Comparison of ENCODE assay signal across 19 cellular contexts in genomic region chr2:234272069-234272850, GRCh38.
DNase-seq lines count a peak whose midpoint lies in the region; ATAC-seq and TF ChIP-seq lines count a peak whose summit lies in the region.
"Had no signal": no experiment of that assay in that cellular context is flagged by ENCODE, and none has a peak within 500 bp of the region (broad histone marks: within the 10 kb centered on the region; RNA-seq: fewer than 3 reads in every experiment).

No MANE protein-coding gene starts in this region.

- CTCF ChIA-PET in CD4-positive, alpha-beta memory T cell (lab: Charles Lee; ENCODE audit: partially characterized antibody), result interaction anchor here (0.8 to 1.3 kb wide), 4 partner anchors 16 to 150 kb away, joined by 3 to 5 read pairs (median 4); no protein-coding TSS in a partner anchor
- CTCF ChIA-PET in activated CD8-positive, alpha-beta T cell treated with anti-CD3 and anti-CD28 coated beads for 36 hours (lab: Charles Lee), result interaction anchor here (0.9 to 2.0 kb wide), 4 partner anchors 9 to 136 kb away, joined by 3 to 7 read pairs (median 4); no protein-coding TSS in a partner anchor

- peaks cover 38 to 68% (median 45%) of the 10 kb centered on the region in 4 donors for H3K4me1 Mint-ChIP-seq in CD4-positive, alpha-beta memory T cell
- peaks cover 54% of the 10 kb centered on the region for H3K4me1 Mint-ChIP-seq in activated CD8-positive, alpha-beta T cell treated with anti-CD3 and anti-CD28 coated beads for 36 hours (ENCODE audit: low read depth)
- peaks cover 58% of the 10 kb centered on the region for H3K4me1 Mint-ChIP-seq in central memory CD8-positive, alpha-beta T cell
- H3K4me1 Mint-ChIP-seq: activated B cell treated with CpG ODN at 0.5 μM for 24 hours, CD14-positive monocyte, neural crest cell had no signal

- DNase-seq in CD4-positive, alpha-beta memory T cell, result no peak
- no peak for DNase-seq in activated CD8-positive, alpha-beta T cell treated with anti-CD3 and anti-CD28 coated beads for 36 hours
- no peak for DNase-seq in central memory CD8-positive, alpha-beta T cell (ENCODE audit: low spot score in 2 of 2)
- no peak for DNase-seq in SJCRH30
- no peak for DNase-seq in activated gamma-delta T cell (lab: John Stamatoyannopoulos, UW)
- DNase-seq: activated B cell treated with CpG ODN at 0.5 μM for 24 hours; DMS 273 treated with DMSO at 0.1 percent for 48 hours; IMR-90; NCI-H2081; NCI-H345; NCI-H774; stimulated activated CD4-positive, alpha-beta T cell treated with anti-CD3 and anti-CD28 coated beads, Interleukin-15, amount 100 ng/mL, for 24 hours; transverse colon had no signal

- H3K36me3 ChIP-seq in BLaER1 (no peaks in the 10 kb centered on the region), SJCRH30 (no peaks in the 10 kb centered on the region)
- no peaks in the 10 kb centered on the region for H3K36me3 ChIP-seq in CD4-positive, alpha-beta memory T cell (ENCODE audit: insufficient read depth, low read length)
- H3K36me3 ChIP-seq: transverse colon had no signal

- H3K4me3 ChIP-seq in BLaER1 (no peak overlapping the region), SJCRH30 (no peak overlapping the region)
- no peak overlapping the region for H3K4me3 ChIP-seq in CD4-positive, alpha-beta memory T cell (ENCODE audit: low read length in 2 of 2)
- H3K4me3 ChIP-seq: transverse colon had no signal

- no peak overlapping the region for H3K9ac ChIP-seq in BLaER1

- peak overlapping the region in 2 of 8 donors; percentile 3 to 9 for H3K4me3 Mint-ChIP-seq in CD4-positive, alpha-beta memory T cell
- no peak overlapping the region for H3K4me3 Mint-ChIP-seq in activated CD8-positive, alpha-beta T cell treated with anti-CD3 and anti-CD28 coated beads for 36 hours
- H3K4me3 Mint-ChIP-seq in central memory CD8-positive, alpha-beta T cell, result peak overlapping the region; percentile 31
- H3K4me3 Mint-ChIP-seq: activated B cell treated with CpG ODN at 0.5 μM for 24 hours, CD14-positive monocyte, neural crest cell had no signal

- intact Hi-C loops in CD4-positive, alpha-beta memory T cell (cut with micrococcal nuclease), result loop anchor here (10.0 kb wide), 1 partner anchor 57 kb away; no protein-coding TSS in a partner anchor
- intact Hi-C loops in activated CD8-positive, alpha-beta T cell treated with anti-CD3 and anti-CD28 coated beads for 36 hours (cut with micrococcal nuclease), result loop anchor here (10.0 kb wide), 1 partner anchor 297 kb away; no protein-coding TSS in a partner anchor

- no peak for TF ChIP-seq CTCF in activated CD8-positive, alpha-beta T cell treated with anti-CD3 and anti-CD28 coated beads for 36 hours (IDR thresholded peaks at IDR 0.05)

- no peaks in the 10 kb centered on the region for H3K36me3 Mint-ChIP-seq in CD4-positive, alpha-beta memory T cell
- H3K36me3 Mint-ChIP-seq in activated CD8-positive, alpha-beta T cell treated with anti-CD3 and anti-CD28 coated beads for 36 hours (ENCODE audit: low read depth), result peaks cover 6% of the 10 kb centered on the region
- H3K36me3 Mint-ChIP-seq in central memory CD8-positive, alpha-beta T cell (ENCODE audit: insufficient read depth), result peaks cover 2% of the 10 kb centered on the region
- H3K36me3 Mint-ChIP-seq: CD14-positive monocyte had no signal

- H3K27me3 Mint-ChIP-seq in CD4-positive, alpha-beta memory T cell, result no peaks in the 10 kb centered on the region
- no peaks in the 10 kb centered on the region for H3K27me3 Mint-ChIP-seq in activated CD8-positive, alpha-beta T cell treated with anti-CD3 and anti-CD28 coated beads for 36 hours
- H3K27me3 Mint-ChIP-seq in central memory CD8-positive, alpha-beta T cell, result no peaks in the 10 kb centered on the region

- H3K27ac ChIP-seq in BLaER1, result no peak overlapping the region
- H3K27ac ChIP-seq in CD4-positive, alpha-beta memory T cell (ENCODE audit: low read depth, low read length), result no peak overlapping the region
- no peak overlapping the region for H3K27ac ChIP-seq in SJCRH30
- H3K27ac ChIP-seq: transverse colon had no signal

- H3K9me3 ChIP-seq in BLaER1, result no peaks in the 10 kb centered on the region
- H3K9me3 ChIP-seq in CD4-positive, alpha-beta memory T cell (ENCODE audit: control insufficient read depth in 1 of 2, low read length in 2 of 2), result no peaks in the 10 kb centered on the region
- H3K9me3 ChIP-seq in SJCRH30 (replicated peaks), result 0 out of 2 replicates have a peak, but pooled peaks cover 2% of the 10 kb centered on the region
- H3K9me3 ChIP-seq: transverse colon had no signal

- peak; percentile 45 for ATAC-seq in activated CD8-positive, alpha-beta T cell treated with anti-CD3 and anti-CD28 coated beads for 36 hours
- ATAC-seq in central memory CD8-positive, alpha-beta T cell (replicated peaks; ENCODE audit: extremely low read depth, poor library complexity, severe bottlenecking), result peak; percentile 55
- ATAC-seq in HG02571 (IDR thresholded peaks at IDR 0.05; ENCODE audit: unreplicated experiment) (no peak), HG03571 (IDR thresholded peaks at IDR 0.05; ENCODE audit: unreplicated experiment) (no peak)
- ATAC-seq: sciatic nerve had no signal

- H3K4me1 ChIP-seq in BLaER1 (peaks cover 17% of the 10 kb centered on the region), SJCRH30 (no peaks in the 10 kb centered on the region)
- H3K4me1 ChIP-seq in CD4-positive, alpha-beta memory T cell (ENCODE audit: insufficient read depth, low read length), result peaks cover 47% of the 10 kb centered on the region

- H3K27ac Mint-ChIP-seq in CD4-positive, alpha-beta memory T cell, result peak overlapping the region in 6 of 7 donors; percentile 26 to 74 (median 64)
- H3K27ac Mint-ChIP-seq in activated CD8-positive, alpha-beta T cell treated with anti-CD3 and anti-CD28 coated beads for 36 hours, result peak overlapping the region; percentile 80
- H3K27ac Mint-ChIP-seq in central memory CD8-positive, alpha-beta T cell (ENCODE audit: low read depth), result peak overlapping the region; percentile 80
- H3K27ac Mint-ChIP-seq: activated B cell treated with CpG ODN at 0.5 μM for 24 hours, CD14-positive monocyte had no signal

- H4K20me1 ChIP-seq in BLaER1, result no peaks in the 10 kb centered on the region

- H3K9me3 Mint-ChIP-seq in CD4-positive, alpha-beta memory T cell, result no peaks in the 10 kb centered on the region
- H3K9me3 Mint-ChIP-seq in activated CD8-positive, alpha-beta T cell treated with anti-CD3 and anti-CD28 coated beads for 36 hours, result peaks cover 12% of the 10 kb centered on the region
- H3K9me3 Mint-ChIP-seq in central memory CD8-positive, alpha-beta T cell, result no peaks in the 10 kb centered on the region
- H3K9me3 Mint-ChIP-seq: activated B cell treated with CpG ODN at 0.5 μM for 24 hours, neural crest cell had no signal

- H3K27me3 ChIP-seq in BLaER1, result no peaks in the 10 kb centered on the region
- H3K27me3 ChIP-seq in CD4-positive, alpha-beta memory T cell (ENCODE audit: insufficient read depth, low read length), result no peaks in the 10 kb centered on the region
- H3K27me3 ChIP-seq in SJCRH30, result no peaks in the 10 kb centered on the region
- H3K27me3 ChIP-seq: transverse colon had no signal

- POLR2A ChIA-PET in CD4-positive, alpha-beta memory T cell (lab: Charles Lee; ENCODE audit: partially characterized antibody), result interaction anchor here (1.3 to 1.9 kb wide), 3 partner anchors 17 to 224 kb away, joined by 5 to 9 read pairs (median 7); partner anchors contain the start of gene ARL4C
- POLR2A ChIA-PET in activated CD8-positive, alpha-beta T cell treated with anti-CD3 and anti-CD28 coated beads for 36 hours (lab: Charles Lee), result interaction anchor here (1.1 to 1.3 kb wide), 3 partner anchors 17 to 224 kb away, joined by 3 to 4 read pairs (median 3); no protein-coding TSS in a partner anchor

- H3K4me2 ChIP-seq in BLaER1, result peak overlapping the region; percentile 64

Comparison
In these comparisons a context has a peak if more than half of its experiments do, and no peak if none do; other contexts are left out.
1. ATAC-seq: peak in activated CD8-positive, alpha-beta T cell treated with anti-CD3 and anti-CD28 coated beads for 36 hours (single experiment) and central memory CD8-positive, alpha-beta T cell (single experiment); none in HG02571 (single experiment) and HG03571 (single experiment).
2. Peak in every context shown above with its lines, with median percentiles within 50 percentile points of each other: H3K27ac Mint-ChIP-seq.